Comparison of ENCODE assay signal across 8 cellular contexts in genomic region chr1:15949453-15950245, GRCh38. TPM values are rescaled to one million over a fixed set of nuclear protein-coding genes. Genes with fewer than 3 reads are reported as not detected.
DNase-seq lines count a peak whose midpoint lies in the region; ATAC-seq and TF ChIP-seq lines count a peak whose summit lies in the region.

No MANE protein-coding gene starts in this region.

- peak overlapping the region; percentile 100 for H3K27ac ChIP-seq in brain microvascular endothelial cell

- H3K36me3 ChIP-seq in brain microvascular endothelial cell (replicated peaks), result peaks cover 24% of the 10 kb centered on the region

- H3K4me3 ChIP-seq in WI38 (ENCODE audit: low read depth, low read length) (peak overlapping the region; percentile 49), brain microvascular endothelial cell (ENCODE audit: low read depth, low read length) (peak overlapping the region; percentile 35)

- no peaks in the 10 kb centered on the region for H3K27me3 ChIP-seq in brain microvascular endothelial cell (replicated peaks)

- no peak for TF ChIP-seq CTCF in WI38 (IDR thresholded peaks at IDR 0.05; ENCODE audit: low read depth, low read length)
- no peak for TF ChIP-seq CTCF in brain microvascular endothelial cell (IDR thresholded peaks at IDR 0.05; ENCODE audit: low read depth, low read length, missing control alignments)

- ATAC-seq in HG03095 (IDR thresholded peaks at IDR 0.05; ENCODE audit: unreplicated experiment), result peak; percentile 64

- in situ Hi-C loops in brain microvascular endothelial cell (cut with HindIII; ENCODE audit: low pct_ligation_motif_present, low sequenced_read_pairs), result no loop called here

- peak; percentile 24 for TF ChIP-seq POLR2A in GM18526 (IDR thresholded peaks at IDR 0.05; ENCODE audit: extremely low read depth, insufficient read length)

- peak; percentile 97 for DNase-seq in brain microvascular endothelial cell
- peak; percentile 92 for DNase-seq in islet precursor cell
- peak; percentile 81 to 85 (median 84) for DNase-seq in stimulated activated CD4-positive, alpha-beta T cell treated with anti-CD3 and anti-CD28 coated beads, Interleukin-12 subunit alpha, Interleukin-12 subunit beta, amount 100 ng/mL, for 48 hours (ENCODE audit: low read depth in 2 of 3, low spot score in 1 of 3)
- DNase-seq in UCSD-AML1 (lab: John Stamatoyannopoulos, UW; ENCODE audit: unreplicated experiment), result no peak
- DNase-seq in SK-N-DZ (ENCODE audit: low spot score), result no peak

RNA-seq across cellular contexts. Expression of gene ZBTB17, which starts 26.3 kb away (rescaled TPM):
- 30.0 and 32.6 TPM in 2 replicates for polyA plus RNA-seq in SK-N-DZ (2014; cell fraction: cytosol; rRNA removed)
- polyA plus RNA-seq in SK-N-DZ (2014; cell fraction: nucleus; rRNA removed), result 143 and 161 TPM in 2 replicates

RNA-seq across cellular contexts. Expression of gene SRARP, which starts 54.4 kb away (rescaled TPM):
- not detected in 2 replicates for polyA plus RNA-seq in SK-N-DZ (2014; cell fraction: cytosol; rRNA removed)
- polyA plus RNA-seq in SK-N-DZ (2014; cell fraction: nucleus; rRNA removed), result not detected in 2 replicates

Comparison
In these comparisons a context has a peak if more than half of its experiments do, and no peak if none do; other contexts are left out.
1. DNase-seq: peak in brain microvascular endothelial cell (single experiment), islet precursor cell (single experiment) and stimulated activated CD4-positive, alpha-beta T cell treated with anti-CD3 and anti-CD28 coated beads, Interleukin-12 subunit alpha, Interleukin-12 subunit beta, amount 100 ng/mL, for 48 hours (3 of 3); none in UCSD-AML1 (single experiment) and SK-N-DZ (single experiment).